Comparison of ENCODE assay signal across 1 cellular context in genomic region chr12:103840881-103841689, GRCh38.
TF ChIP-seq lines count a peak whose summit lies in the region.

NT5DC3 (minus strand) TSS chr12:103841234; CDS start chr12:103841156, 78 bp downstream.

TF ChIP-seq in Ishikawa, 13 proteins besides CTCF, POLR2A, EP300 and RAD21 (continued from another document):
- TF ChIP-seq REST (IDR thresholded peaks at IDR 0.05; ENCODE audit: low read depth) = no peak
- TF ChIP-seq FOXM1 (IDR thresholded peaks at IDR 0.05; ENCODE audit: borderline replicate concordance, low read depth) = no peak
